Comparison of ENCODE assay signal across 1 cellular context in the genomic region with DNA sequence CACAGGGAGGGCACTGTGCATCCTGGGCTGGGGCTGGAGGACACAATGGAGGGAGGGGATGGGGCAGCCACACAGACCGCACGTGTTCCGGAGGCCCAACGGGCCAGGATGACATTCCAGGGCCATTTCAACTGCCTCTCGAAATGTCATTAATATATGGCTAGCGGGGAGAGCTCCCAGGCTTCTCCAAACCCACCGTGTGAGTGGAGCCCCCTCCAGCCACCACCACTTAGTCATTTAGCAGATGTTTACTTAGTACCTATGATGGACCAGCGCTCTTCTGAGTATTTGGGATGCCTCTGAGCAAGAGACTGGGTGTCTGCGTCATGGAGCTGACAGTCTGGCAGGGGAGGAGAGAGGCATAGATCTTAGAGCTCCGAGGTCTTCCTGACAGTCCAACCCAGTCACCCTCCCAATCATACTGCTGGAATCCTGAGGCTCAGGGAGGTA.
TF ChIP-seq lines count a peak whose summit lies in the region.

No MANE protein-coding gene starts in this region.

TF ChIP-seq in WTC11, 78 proteins besides CTCF, POLR2A, EP300 and RAD21 (continued from another document):
- TF ChIP-seq, protein P1, sequence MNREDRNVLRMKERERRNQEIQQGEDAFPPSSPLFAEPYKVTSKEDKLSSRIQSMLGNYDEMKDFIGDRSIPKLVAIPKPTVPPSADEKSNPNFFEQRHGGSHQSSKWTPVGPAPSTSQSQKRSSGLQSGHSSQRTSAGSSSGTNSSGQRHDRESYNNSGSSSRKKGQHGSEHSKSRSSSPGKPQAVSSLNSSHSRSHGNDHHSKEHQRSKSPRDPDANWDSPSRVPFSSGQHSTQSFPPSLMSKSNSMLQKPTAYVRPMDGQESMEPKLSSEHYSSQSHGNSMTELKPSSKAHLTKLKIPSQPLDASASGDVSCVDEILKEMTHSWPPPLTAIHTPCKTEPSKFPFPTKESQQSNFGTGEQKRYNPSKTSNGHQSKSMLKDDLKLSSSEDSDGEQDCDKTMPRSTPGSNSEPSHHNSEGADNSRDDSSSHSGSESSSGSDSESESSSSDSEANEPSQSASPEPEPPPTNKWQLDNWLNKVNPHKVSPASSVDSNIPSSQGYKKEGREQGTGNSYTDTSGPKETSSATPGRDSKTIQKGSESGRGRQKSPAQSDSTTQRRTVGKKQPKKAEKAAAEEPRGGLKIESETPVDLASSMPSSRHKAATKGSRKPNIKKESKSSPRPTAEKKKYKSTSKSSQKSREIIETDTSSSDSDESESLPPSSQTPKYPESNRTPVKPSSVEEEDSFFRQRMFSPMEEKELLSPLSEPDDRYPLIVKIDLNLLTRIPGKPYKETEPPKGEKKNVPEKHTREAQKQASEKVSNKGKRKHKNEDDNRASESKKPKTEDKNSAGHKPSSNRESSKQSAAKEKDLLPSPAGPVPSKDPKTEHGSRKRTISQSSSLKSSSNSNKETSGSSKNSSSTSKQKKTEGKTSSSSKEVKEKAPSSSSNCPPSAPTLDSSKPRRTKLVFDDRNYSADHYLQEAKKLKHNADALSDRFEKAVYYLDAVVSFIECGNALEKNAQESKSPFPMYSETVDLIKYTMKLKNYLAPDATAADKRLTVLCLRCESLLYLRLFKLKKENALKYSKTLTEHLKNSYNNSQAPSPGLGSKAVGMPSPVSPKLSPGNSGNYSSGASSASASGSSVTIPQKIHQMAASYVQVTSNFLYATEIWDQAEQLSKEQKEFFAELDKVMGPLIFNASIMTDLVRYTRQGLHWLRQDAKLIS (CRISPR knock-in tag; IDR thresholded peaks at IDR 0.05; ENCODE audit: borderline replicate concordance): no peak
- TF ChIP-seq ATF1 (CRISPR knock-in tag; IDR thresholded peaks at IDR 0.05): no peak
- TF ChIP-seq USF1 (CRISPR knock-in tag; IDR thresholded peaks at IDR 0.05): no peak
- no peak for TF ChIP-seq FOXJ3 (CRISPR knock-in tag; IDR thresholded peaks at IDR 0.05; ENCODE audit: borderline replicate concordance)
- no peak for TF ChIP-seq ZNF281 (CRISPR knock-in tag; IDR thresholded peaks at IDR 0.05)
- TF ChIP-seq, protein P2, sequence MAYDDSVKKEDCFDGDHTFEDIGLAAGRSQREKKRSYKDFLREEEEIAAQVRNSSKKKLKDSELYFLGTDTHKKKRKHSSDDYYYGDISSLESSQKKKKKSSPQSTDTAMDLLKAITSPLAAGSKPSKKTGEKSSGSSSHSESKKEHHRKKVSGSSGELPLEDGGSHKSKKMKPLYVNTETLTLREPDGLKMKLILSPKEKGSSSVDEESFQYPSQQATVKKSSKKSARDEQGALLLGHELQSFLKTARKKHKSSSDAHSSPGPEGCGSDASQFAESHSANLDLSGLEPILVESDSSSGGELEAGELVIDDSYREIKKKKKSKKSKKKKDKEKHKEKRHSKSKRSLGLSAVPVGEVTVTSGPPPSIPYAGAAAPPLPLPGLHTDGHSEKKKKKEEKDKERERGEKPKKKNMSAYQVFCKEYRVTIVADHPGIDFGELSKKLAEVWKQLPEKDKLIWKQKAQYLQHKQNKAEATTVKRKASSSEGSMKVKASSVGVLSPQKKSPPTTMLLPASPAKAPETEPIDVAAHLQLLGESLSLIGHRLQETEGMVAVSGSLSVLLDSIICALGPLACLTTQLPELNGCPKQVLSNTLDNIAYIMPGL (CRISPR knock-in tag; IDR thresholded peaks at IDR 0.05): no peak
- no peak for TF ChIP-seq ZNF423 (CRISPR knock-in tag; IDR thresholded peaks at IDR 0.05)
- TF ChIP-seq, protein P3, sequence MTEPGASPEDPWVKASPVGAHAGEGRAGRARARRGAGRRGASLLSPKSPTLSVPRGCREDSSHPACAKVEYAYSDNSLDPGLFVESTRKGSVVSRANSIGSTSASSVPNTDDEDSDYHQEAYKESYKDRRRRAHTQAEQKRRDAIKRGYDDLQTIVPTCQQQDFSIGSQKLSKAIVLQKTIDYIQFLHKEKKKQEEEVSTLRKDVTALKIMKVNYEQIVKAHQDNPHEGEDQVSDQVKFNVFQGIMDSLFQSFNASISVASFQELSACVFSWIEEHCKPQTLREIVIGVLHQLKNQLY (CRISPR knock-in tag; IDR thresholded peaks at IDR 0.05): no peak
- no peak for TF ChIP-seq RELA (CRISPR knock-in tag; IDR thresholded peaks at IDR 0.05; ENCODE audit: borderline replicate concordance)
- TF ChIP-seq CREM (CRISPR knock-in tag; IDR thresholded peaks at IDR 0.05): no peak
- TF ChIP-seq, protein P4, sequence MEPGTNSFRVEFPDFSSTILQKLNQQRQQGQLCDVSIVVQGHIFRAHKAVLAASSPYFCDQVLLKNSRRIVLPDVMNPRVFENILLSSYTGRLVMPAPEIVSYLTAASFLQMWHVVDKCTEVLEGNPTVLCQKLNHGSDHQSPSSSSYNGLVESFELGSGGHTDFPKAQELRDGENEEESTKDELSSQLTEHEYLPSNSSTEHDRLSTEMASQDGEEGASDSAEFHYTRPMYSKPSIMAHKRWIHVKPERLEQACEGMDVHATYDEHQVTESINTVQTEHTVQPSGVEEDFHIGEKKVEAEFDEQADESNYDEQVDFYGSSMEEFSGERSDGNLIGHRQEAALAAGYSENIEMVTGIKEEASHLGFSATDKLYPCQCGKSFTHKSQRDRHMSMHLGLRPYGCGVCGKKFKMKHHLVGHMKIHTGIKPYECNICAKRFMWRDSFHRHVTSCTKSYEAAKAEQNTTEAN (CRISPR knock-in tag; IDR thresholded peaks at IDR 0.05): no peak
- no peak for TF ChIP-seq NFATC4 (CRISPR knock-in tag; IDR thresholded peaks at IDR 0.05)
- no peak for TF ChIP-seq CDX4 (CRISPR knock-in tag; IDR thresholded peaks at IDR 0.05; ENCODE audit: borderline replicate concordance)
- no peak for TF ChIP-seq SP1 (CRISPR knock-in tag; conservative IDR thresholded peaks at IDR 0.05)
- TF ChIP-seq GTF2I (CRISPR knock-in tag; conservative IDR thresholded peaks at IDR 0.05): no peak
